In the genomic region with DNA sequence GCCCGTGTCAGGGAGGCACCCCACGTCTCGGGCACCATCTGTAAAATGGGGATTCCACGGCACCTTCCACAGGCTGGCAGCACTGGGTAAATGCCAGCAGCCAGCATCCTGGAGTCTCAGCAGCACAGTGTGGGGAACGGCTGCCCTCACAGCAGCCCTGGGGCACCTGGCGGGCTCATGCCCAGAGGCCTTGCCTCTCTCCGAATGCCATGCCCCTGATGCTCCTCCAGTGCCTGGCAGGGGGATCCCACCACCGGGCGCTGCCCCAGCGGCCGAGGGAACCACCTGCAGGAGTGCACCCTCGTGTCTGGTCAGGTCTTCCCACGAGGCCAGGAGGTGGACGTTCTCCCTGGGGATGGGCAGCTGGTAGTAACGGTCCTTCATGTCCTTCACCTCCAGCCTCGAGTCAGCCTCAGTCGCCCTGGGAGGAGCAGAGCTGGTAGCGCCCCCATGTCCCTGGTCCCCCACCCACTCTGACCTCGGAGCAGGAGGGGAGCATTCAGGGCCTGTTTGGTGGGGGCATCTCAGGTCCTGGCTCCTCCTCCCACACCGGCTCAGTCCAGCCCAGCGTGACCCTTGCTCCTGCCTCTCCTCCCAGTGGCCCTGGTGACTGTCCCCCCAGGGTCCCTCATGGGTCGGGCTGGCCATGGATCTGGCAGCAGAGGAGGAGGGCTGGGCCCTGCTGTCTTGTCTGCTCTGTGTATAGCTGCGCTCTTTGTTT, we compare ENCODE assay signal across 2 cellular contexts.
TF ChIP-seq lines count a peak whose summit lies in the region.

No MANE protein-coding gene starts in this region.

TF ChIP-seq in SK-N-SH treated with all-trans-retinoic acid at 6 μM for 48 hours, 23 proteins besides CTCF, POLR2A, EP300 and RAD21 (continued from another document):
- TF ChIP-seq, protein P1, sequence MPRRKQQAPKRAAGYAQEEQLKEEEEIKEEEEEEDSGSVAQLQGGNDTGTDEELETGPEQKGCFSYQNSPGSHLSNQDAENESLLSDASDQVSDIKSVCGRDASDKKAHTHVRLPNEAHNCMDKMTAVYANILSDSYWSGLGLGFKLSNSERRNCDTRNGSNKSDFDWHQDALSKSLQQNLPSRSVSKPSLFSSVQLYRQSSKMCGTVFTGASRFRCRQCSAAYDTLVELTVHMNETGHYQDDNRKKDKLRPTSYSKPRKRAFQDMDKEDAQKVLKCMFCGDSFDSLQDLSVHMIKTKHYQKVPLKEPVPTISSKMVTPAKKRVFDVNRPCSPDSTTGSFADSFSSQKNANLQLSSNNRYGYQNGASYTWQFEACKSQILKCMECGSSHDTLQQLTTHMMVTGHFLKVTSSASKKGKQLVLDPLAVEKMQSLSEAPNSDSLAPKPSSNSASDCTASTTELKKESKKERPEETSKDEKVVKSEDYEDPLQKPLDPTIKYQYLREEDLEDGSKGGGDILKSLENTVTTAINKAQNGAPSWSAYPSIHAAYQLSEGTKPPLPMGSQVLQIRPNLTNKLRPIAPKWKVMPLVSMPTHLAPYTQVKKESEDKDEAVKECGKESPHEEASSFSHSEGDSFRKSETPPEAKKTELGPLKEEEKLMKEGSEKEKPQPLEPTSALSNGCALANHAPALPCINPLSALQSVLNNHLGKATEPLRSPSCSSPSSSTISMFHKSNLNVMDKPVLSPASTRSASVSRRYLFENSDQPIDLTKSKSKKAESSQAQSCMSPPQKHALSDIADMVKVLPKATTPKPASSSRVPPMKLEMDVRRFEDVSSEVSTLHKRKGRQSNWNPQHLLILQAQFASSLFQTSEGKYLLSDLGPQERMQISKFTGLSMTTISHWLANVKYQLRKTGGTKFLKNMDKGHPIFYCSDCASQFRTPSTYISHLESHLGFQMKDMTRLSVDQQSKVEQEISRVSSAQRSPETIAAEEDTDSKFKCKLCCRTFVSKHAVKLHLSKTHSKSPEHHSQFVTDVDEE (CRISPR knock-in tag; IDR thresholded peaks at IDR 0.05): no peak

TF ChIP-seq in SK-N-SH, 30 proteins besides CTCF, POLR2A, EP300 and RAD21 (continued from another document):
- TF ChIP-seq MEF2A (IDR thresholded peaks at IDR 0.05; ENCODE audit: borderline replicate concordance, low read depth) (no peak), GABPA (IDR thresholded peaks at IDR 0.05; ENCODE audit: low read depth) (no peak), EZH2phosphoT487 (IDR thresholded peaks at IDR 0.05; ENCODE audit: borderline replicate concordance, low read depth) (no peak), RXRA (IDR thresholded peaks at IDR 0.05; ENCODE audit: borderline replicate concordance, low read depth) (no peak), GATA2 (CRISPR knock-in tag; IDR thresholded peaks at IDR 0.05) (no peak), ELF1 (IDR thresholded peaks at IDR 0.05) (no peak), FOSL2 (IDR thresholded peaks at IDR 0.05; ENCODE audit: borderline replicate concordance, low read depth) (no peak)
- TF ChIP-seq, protein P2, sequence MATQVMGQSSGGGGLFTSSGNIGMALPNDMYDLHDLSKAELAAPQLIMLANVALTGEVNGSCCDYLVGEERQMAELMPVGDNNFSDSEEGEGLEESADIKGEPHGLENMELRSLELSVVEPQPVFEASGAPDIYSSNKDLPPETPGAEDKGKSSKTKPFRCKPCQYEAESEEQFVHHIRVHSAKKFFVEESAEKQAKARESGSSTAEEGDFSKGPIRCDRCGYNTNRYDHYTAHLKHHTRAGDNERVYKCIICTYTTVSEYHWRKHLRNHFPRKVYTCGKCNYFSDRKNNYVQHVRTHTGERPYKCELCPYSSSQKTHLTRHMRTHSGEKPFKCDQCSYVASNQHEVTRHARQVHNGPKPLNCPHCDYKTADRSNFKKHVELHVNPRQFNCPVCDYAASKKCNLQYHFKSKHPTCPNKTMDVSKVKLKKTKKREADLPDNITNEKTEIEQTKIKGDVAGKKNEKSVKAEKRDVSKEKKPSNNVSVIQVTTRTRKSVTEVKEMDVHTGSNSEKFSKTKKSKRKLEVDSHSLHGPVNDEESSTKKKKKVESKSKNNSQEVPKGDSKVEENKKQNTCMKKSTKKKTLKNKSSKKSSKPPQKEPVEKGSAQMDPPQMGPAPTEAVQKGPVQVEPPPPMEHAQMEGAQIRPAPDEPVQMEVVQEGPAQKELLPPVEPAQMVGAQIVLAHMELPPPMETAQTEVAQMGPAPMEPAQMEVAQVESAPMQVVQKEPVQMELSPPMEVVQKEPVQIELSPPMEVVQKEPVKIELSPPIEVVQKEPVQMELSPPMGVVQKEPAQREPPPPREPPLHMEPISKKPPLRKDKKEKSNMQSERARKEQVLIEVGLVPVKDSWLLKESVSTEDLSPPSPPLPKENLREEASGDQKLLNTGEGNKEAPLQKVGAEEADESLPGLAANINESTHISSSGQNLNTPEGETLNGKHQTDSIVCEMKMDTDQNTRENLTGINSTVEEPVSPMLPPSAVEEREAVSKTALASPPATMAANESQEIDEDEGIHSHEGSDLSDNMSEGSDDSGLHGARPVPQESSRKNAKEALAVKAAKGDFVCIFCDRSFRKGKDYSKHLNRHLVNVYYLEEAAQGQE (IDR thresholded peaks at IDR 0.05; ENCODE audit: low read depth, low read length): no peak
- TF ChIP-seq, protein P3, sequence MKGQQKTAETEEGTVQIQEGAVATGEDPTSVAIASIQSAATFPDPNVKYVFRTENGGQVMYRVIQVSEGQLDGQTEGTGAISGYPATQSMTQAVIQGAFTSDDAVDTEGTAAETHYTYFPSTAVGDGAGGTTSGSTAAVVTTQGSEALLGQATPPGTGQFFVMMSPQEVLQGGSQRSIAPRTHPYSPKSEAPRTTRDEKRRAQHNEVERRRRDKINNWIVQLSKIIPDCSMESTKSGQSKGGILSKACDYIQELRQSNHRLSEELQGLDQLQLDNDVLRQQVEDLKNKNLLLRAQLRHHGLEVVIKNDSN (IDR thresholded peaks at IDR 0.05; ENCODE audit: borderline replicate concordance, low read depth): no peak
